Comparison of ENCODE assay signal across 21 cellular contexts in the genomic region with DNA sequence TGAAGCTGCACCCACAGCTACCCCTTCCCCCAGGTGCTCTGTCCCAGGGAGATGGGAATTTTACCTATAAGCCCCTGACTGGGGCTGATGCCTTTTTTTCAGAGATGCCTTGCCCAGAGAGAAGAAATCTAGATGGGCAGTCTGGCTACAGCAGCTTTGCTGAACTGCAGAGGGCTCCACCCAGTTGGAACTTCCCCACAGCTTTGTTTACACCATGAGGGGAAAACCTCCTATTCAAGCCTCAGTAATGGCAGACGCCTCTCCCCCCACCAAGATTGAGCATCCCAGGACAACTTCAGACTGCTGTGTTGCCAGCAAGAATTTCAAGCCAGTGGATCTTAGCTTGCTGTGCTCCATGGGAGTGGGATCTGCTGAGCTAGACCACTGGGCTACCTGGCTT.
"Had no signal": no experiment of that assay in that cellular context is flagged by ENCODE, and none has a peak within 500 bp of the region (broad histone marks: within the 10 kb centered on the region; RNA-seq: fewer than 3 reads in every experiment).

No MANE protein-coding gene starts in this region.

- ATAC-seq: foreskin keratinocyte, gastrocnemius medialis, heart right ventricle, left cardiac atrium, left lung, left ventricle myocardium superior, lower lobe of right lung, mucosa of descending colon had no signal

- H3K36me3 ChIP-seq: esophagus muscularis mucosa, gastrocnemius medialis, heart right ventricle, left lung, lower lobe of right lung had no signal

- H3K4me3 ChIP-seq: esophagus muscularis mucosa, gastrocnemius medialis, heart right ventricle, left lung, lower lobe of right lung, mucosa of descending colon had no signal

- H3K27me3 ChIP-seq: esophagus muscularis mucosa, foreskin keratinocyte, left lung had no signal

- FAIRE-seq: colon, endothelial cell of umbilical vein, islet of Langerhans, keratinocyte had no signal

- DNase-seq: cortex of kidney; effector CD4-positive, alpha-beta T cell; effector memory CD4-positive, alpha-beta T cell; foreskin keratinocyte; gastrocnemius medialis; glutamatergic neuron; head of caudate nucleus; heart right ventricle; hippocampal formation; left cardiac atrium; left lung; left ventricle myocardium superior; lower lobe of right lung; mesenchymal stem cell; mucosa of descending colon; naive B cell had no signal

- H3K4me1 ChIP-seq: esophagus muscularis mucosa, foreskin keratinocyte, gastrocnemius medialis, heart right ventricle, left lung, lower lobe of right lung had no signal

- H3K9me3 ChIP-seq: esophagus muscularis mucosa, gastrocnemius medialis, left lung, lower lobe of right lung, mucosa of descending colon had no signal

- H3K27ac ChIP-seq: esophagus muscularis mucosa, foreskin keratinocyte, gastrocnemius medialis, heart right ventricle, left lung, lower lobe of right lung had no signal
